40 cellular contexts compared by ENCODE assay signal in the genomic region with DNA sequence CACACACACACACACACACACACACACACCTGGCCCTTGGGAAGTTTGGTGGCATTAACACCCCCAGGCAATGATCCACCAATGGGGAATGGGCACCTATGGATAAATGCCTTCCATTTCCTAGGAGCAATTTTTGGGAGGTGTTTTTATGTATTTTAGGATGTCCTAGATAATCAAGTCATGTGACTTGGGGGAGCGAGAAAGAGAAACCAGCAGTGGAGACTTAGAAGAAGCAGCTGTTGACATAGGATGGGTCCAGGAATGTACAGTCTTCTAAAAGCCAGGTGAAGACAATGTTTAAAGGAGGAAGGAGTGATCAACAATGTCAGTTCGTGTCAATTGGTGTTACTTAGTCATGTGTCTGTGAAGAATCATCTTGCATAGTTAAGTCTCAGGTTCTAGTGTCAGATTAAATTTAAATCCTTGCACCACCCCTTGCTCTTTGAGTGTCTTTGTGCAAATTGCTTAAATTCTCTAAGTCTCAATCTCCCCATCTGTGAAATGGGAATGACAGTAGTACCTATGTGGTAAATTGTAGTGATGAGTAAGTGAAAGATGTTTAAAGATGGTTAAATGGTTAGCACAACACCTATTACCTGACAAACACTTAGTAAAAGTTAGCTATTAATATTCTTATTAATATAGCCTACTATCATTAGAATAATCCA.
"Had no signal": no experiment of that assay in that cellular context is flagged by ENCODE, and none has a peak within 500 bp of the region (broad histone marks: within the 10 kb centered on the region; RNA-seq: fewer than 3 reads in every experiment).

No MANE protein-coding gene starts in this region.

- H3K27me3 ChIP-seq: adrenal gland, ascending aorta, body of pancreas, brain microvascular endothelial cell, breast epithelium, cardiac muscle cell had no signal

- H3K9me3 ChIP-seq: adrenal gland, ascending aorta, body of pancreas, breast epithelium had no signal

- H3K4me1 ChIP-seq: body of pancreas, breast epithelium had no signal

- FAIRE-seq: astrocyte, bronchial epithelial cell had no signal

- H3K36me3 ChIP-seq: adrenal gland, ascending aorta, brain microvascular endothelial cell, breast epithelium, cardiac muscle cell had no signal

- ATAC-seq: activated naive CD4-positive, alpha-beta T cell treated with anti-CD3 and anti-CD28 coated beads, Interleukin-2, amount 50 U/mL, for 72 hours; activated naive CD8-positive, alpha-beta T cell treated with anti-CD3 and anti-CD28 coated beads, Interleukin-2, amount 50 U/mL, for 24 hours; activated T-cell treated with anti-CD3 and anti-CD28 coated beads, Interleukin-2, amount 50 U/mL, for 4 hours; activated T-cell treated with anti-CD3 and anti-CD28 coated beads, Interleukin-2, amount 50 U/mL, for 72 hours; activated T-helper 17 cell treated with anti-CD3 and anti-CD28 coated beads, Interleukin-2, amount 50 U/mL, for 72 hours; body of pancreas had no signal

- H3K4me3 ChIP-seq: adrenal gland, ascending aorta, body of pancreas, breast epithelium, cardiac muscle cell had no signal

- H3K27me3 Mint-ChIP-seq: activated naive CD4-positive, alpha-beta T cell treated with anti-CD3 and anti-CD28 coated beads, Interleukin-2, amount 50 U/mL, for 24 hours; activated naive CD8-positive, alpha-beta T cell; activated naive CD8-positive, alpha-beta T cell treated with anti-CD3 and anti-CD28 coated beads for 36 hours; activated naive CD8-positive, alpha-beta T cell treated with anti-CD3 and anti-CD28 coated beads, Interleukin-2, amount 10 ng/mL, durations not matched to agents 7 days and 5 days; activated naive CD8-positive, alpha-beta T cell treated with anti-CD3 and anti-CD28 coated beads, Interleukin-2, amount 50 U/mL, for 24 hours; activated T-cell treated with anti-CD3 and anti-CD28 coated beads, Interleukin-2, amount 50 U/mL, for 24 hours had no signal

- H3K4me1 Mint-ChIP-seq: activated T-helper 17 cell treated with anti-CD3 and anti-CD28 coated beads, Interleukin-2, amount 50 U/mL, for 72 hours had no signal

- H3K9me3 Mint-ChIP-seq: activated naive CD4-positive, alpha-beta T cell treated with anti-CD3 and anti-CD28 coated beads, Interleukin-2, amount 50 U/mL, for 24 hours; activated T-cell treated with anti-CD3 and anti-CD28 coated beads, Interleukin-2, amount 50 U/mL, for 4 hours; activated T-cell treated with anti-CD3 and anti-CD28 coated beads, Interleukin-2, amount 50 U/mL, for 72 hours; activated T-helper 1 cell treated with anti-CD3 and anti-CD28 coated beads, Interleukin-12 subunit alpha, Interleukin-12 subunit beta, Interleukin-2, Interleukin-4 antibody, amounts not matched to agents 30 ng/mL and 10 ng/mL and 1 ng/mL, durations not matched to agents 14 hours and 24 hours and 36 hours; activated T-helper 17 cell treated with anti-CD3 and anti-CD28 coated beads, Interleukin-2, amount 50 U/mL, for 72 hours; central memory CD8-positive, alpha-beta T cell had no signal

- H3K27ac Mint-ChIP-seq: activated naive CD4-positive, alpha-beta T cell treated with anti-CD3 and anti-CD28 coated beads for 36 hours; activated naive CD4-positive, alpha-beta T cell treated with anti-CD3 and anti-CD28 coated beads, Interleukin-2, amount 10 ng/mL, durations not matched to agents 7 days and 5 days; activated naive CD4-positive, alpha-beta T cell treated with anti-CD3 and anti-CD28 coated beads, Interleukin-2, amount 50 U/mL, for 24 hours; activated naive CD4-positive, alpha-beta T cell treated with anti-CD3 and anti-CD28 coated beads, Interleukin-2, amount 50 U/mL, for 72 hours; activated naive CD8-positive, alpha-beta T cell; activated naive CD8-positive, alpha-beta T cell treated with anti-CD3 and anti-CD28 coated beads for 36 hours; activated naive CD8-positive, alpha-beta T cell treated with anti-CD3 and anti-CD28 coated beads, Interleukin-2, amount 10 ng/mL, durations not matched to agents 7 days and 5 days; activated naive CD8-positive, alpha-beta T cell treated with anti-CD3 and anti-CD28 coated beads, Interleukin-2, amount 50 U/mL, for 24 hours; activated T-cell treated with anti-CD3 and anti-CD28 coated beads, Interleukin-2, amount 50 U/mL, for 24 hours; activated T-cell treated with anti-CD3 and anti-CD28 coated beads, Interleukin-2, amount 50 U/mL, for 72 hours; activated T-helper 1 cell treated with anti-CD3 and anti-CD28 coated beads, Interleukin-12 subunit alpha, Interleukin-12 subunit beta, Interleukin-2, Interleukin-4 antibody, amounts not matched to agents 30 ng/mL and 10 ng/mL and 1 ng/mL, durations not matched to agents 14 hours and 24 hours and 36 hours; activated T-helper 17 cell treated with anti-CD3 and anti-CD28 coated beads, Interleukin-2, amount 50 U/mL, for 72 hours; activated T-helper 2 cell treated with anti-CD3 and anti-CD28 coated beads, Interferon-gamma antibody, Interleukin-2, Interleukin-4, amounts not matched to agents 10 μg/mL and 5 μg/mL and 100 μg/mL, durations not matched to agents 14 hours and 24 hours and 36 hours; brain had no signal

- H3K27ac ChIP-seq: adrenal gland, ascending aorta, body of pancreas, brain microvascular endothelial cell, breast epithelium, cardiac muscle cell had no signal

- H3K4me3 Mint-ChIP-seq: activated naive CD4-positive, alpha-beta T cell treated with anti-CD3 and anti-CD28 coated beads for 36 hours; activated naive CD4-positive, alpha-beta T cell treated with anti-CD3 and anti-CD28 coated beads, Interleukin-2, amount 10 ng/mL, durations not matched to agents 7 days and 5 days; activated naive CD4-positive, alpha-beta T cell treated with anti-CD3 and anti-CD28 coated beads, Interleukin-2, amount 50 U/mL, for 24 hours; activated naive CD8-positive, alpha-beta T cell; activated naive CD8-positive, alpha-beta T cell treated with anti-CD3 and anti-CD28 coated beads for 36 hours; activated naive CD8-positive, alpha-beta T cell treated with anti-CD3 and anti-CD28 coated beads, Interleukin-2, amount 10 ng/mL, durations not matched to agents 7 days and 5 days; activated naive CD8-positive, alpha-beta T cell treated with anti-CD3 and anti-CD28 coated beads, Interleukin-2, amount 50 U/mL, for 24 hours; activated T-cell treated with anti-CD3 and anti-CD28 coated beads, Interleukin-2, amount 50 U/mL, for 24 hours; activated T-cell treated with anti-CD3 and anti-CD28 coated beads, Interleukin-2, amount 50 U/mL, for 4 hours; activated T-cell treated with anti-CD3 and anti-CD28 coated beads, Interleukin-2, amount 50 U/mL, for 72 hours; activated T-helper 1 cell treated with anti-CD3 and anti-CD28 coated beads, Interleukin-12 subunit alpha, Interleukin-12 subunit beta, Interleukin-2, Interleukin-4 antibody, amounts not matched to agents 30 ng/mL and 10 ng/mL and 1 ng/mL, durations not matched to agents 14 hours and 24 hours and 36 hours; activated T-helper 17 cell treated with anti-CD3 and anti-CD28 coated beads, Interleukin-2, amount 50 U/mL, for 72 hours; brain; central memory CD8-positive, alpha-beta T cell had no signal

- DNase-seq: activated effector memory CD4-positive, alpha-beta T cell treated with anti-CD3 and anti-CD28 coated beads, Interleukin-2, amount 50 U/mL, for 16 hours; activated effector memory CD4-positive, alpha-beta T cell treated with Interleukin-2 at 50 U/mL for 16 hours; activated gamma-delta T cell; activated gamma-delta T cell treated with Interleukin-2 at 50 U/mL for 16 hours; activated naive CD4-positive, alpha-beta T cell; activated naive CD4-positive, alpha-beta T cell treated with anti-CD3 and anti-CD28 coated beads for 36 hours; activated naive CD4-positive, alpha-beta T cell treated with anti-CD3 and anti-CD28 coated beads, Interleukin-2, amount 10 ng/mL, durations not matched to agents 7 days and 5 days; activated naive CD4-positive, alpha-beta T cell treated with anti-CD3 and anti-CD28 coated beads, Interleukin-2, amount 50 U/mL, for 16 hours; activated naive CD4-positive, alpha-beta T cell treated with Interleukin-2 at 50 U/mL for 16 hours; activated naive CD8-positive, alpha-beta T cell treated with anti-CD3 and anti-CD28 coated beads for 36 hours; activated naive CD8-positive, alpha-beta T cell treated with anti-CD3 and anti-CD28 coated beads, Interleukin-2, amount 10 ng/mL, durations not matched to agents 7 days and 5 days; activated naive CD8-positive, alpha-beta T cell treated with anti-CD3 and anti-CD28 coated beads, Interleukin-2, amount 50 U/mL, for 24 hours; activated T-cell treated with anti-CD3 and anti-CD28 coated beads, Interleukin-2, amount 50 U/mL, for 1 hour; activated T-cell treated with anti-CD3 and anti-CD28 coated beads, Interleukin-2, amount 50 U/mL, for 24 hours; activated T-cell treated with anti-CD3 and anti-CD28 coated beads, Interleukin-2, amount 50 U/mL, for 4 hours; activated T-cell treated with anti-CD3 and anti-CD28 coated beads, Interleukin-2, amount 50 U/mL, for 48 hours; activated T-cell treated with anti-CD3 and anti-CD28 coated beads, Interleukin-2, amount 50 U/mL, for 72 hours; adrenal gland; amniotic stem cell; amygdala; anterior cingulate cortex; aorta; body of pancreas; brain microvascular endothelial cell; caudate nucleus; central memory CD4-positive, alpha-beta T cell; cerebellar nuclear complex had no signal
